ENCODE assay signal across 19 cellular contexts in genomic region chr14:57749267-57749666, GRCh38.
A peak's percentile ranks its signal among the peaks of the same experiment; 100 is the strongest.
DNase-seq lines count a peak whose midpoint lies in the region; ATAC-seq and TF ChIP-seq lines count a peak whose summit lies in the region.
"Had no signal": no experiment of that assay in that cellular context is flagged by ENCODE, and none has a peak within 500 bp of the region (broad histone marks: within the 10 kb centered on the region; RNA-seq: fewer than 3 reads in every experiment).

No MANE protein-coding gene starts in this region.

- TF ChIP-seq CTCF in mammary epithelial cell (conservative IDR thresholded peaks at IDR 0.05 in 1 of 2, IDR thresholded peaks at IDR 0.05 in 1 of 2; ENCODE audit: extremely low read depth in 1 of 2, insufficient read depth in 1 of 2, low read depth in 1 of 2, low read length in 2 of 2), result no peak

- no peak overlapping the region for H3K9ac ChIP-seq in mammary epithelial cell (ENCODE audit: insufficient read depth, low read length)

- peaks cover 18% of the 10 kb centered on the region for H3K4me1 ChIP-seq in mammary epithelial cell (ENCODE audit: insufficient read depth, low read length)
- H3K4me1 ChIP-seq: colonic mucosa, SJSA1, spleen, transverse colon had no signal

- no peak overlapping the region for H3K4me3 ChIP-seq in mammary epithelial cell (replicated peaks in 1 of 3; ENCODE audit: insufficient read depth in 1 of 3, low read depth in 2 of 3, low read length in 3 of 3)
- H3K4me3 ChIP-seq: colonic mucosa, SJSA1, spleen, transverse colon had no signal

- BruUV-seq in mammary epithelial cell (replicated peaks; lab: Mats Ljungman, UMichigan), result no TSS peak

- dilution Hi-C loops in mammary epithelial cell (cut with HindIII; ENCODE audit: low sequenced_read_pairs), result no loop called here

- H3K27ac ChIP-seq in mammary epithelial cell (ENCODE audit: insufficient read depth, low read depth, low read length), result no peak overlapping the region
- no peak overlapping the region for H3K27ac ChIP-seq in caudate nucleus (ENCODE audit: low read depth, low read length)
- H3K27ac ChIP-seq: colonic mucosa, SJSA1, spleen, transverse colon had no signal

- no peaks in the 10 kb centered on the region for H4K20me1 ChIP-seq in mammary epithelial cell (ENCODE audit: insufficient read depth, low read length)

- no peak for ATAC-seq in GM21529 (IDR thresholded peaks at IDR 0.05; ENCODE audit: unreplicated experiment)
- ATAC-seq: natural killer cell treated with Interleukin-12 subunit alpha and Interleukin-12 subunit beta and Interleukin-15 and Interleukin-18, amount 100 ng/mL, for 72 hours had no signal

- in situ Hi-C loops in ACHN (cut with HindIII; ENCODE audit: low pct_ligation_motif_present, low pct_unique_long_range_greater_than_20kb, low sequenced_read_pairs) (no loop called here), mammary epithelial cell (cut with MboI; ENCODE audit: low sequenced_read_pairs in 2 of 2) (loop anchor here in 1 of 2 donors (10.0 kb wide), 1 partner anchor 76 kb away; no protein-coding TSS in a partner anchor)

- no peaks in the 10 kb centered on the region for H3K79me2 ChIP-seq in mammary epithelial cell (ENCODE audit: insufficient read depth, low read length)

- no peaks in the 10 kb centered on the region for H3K9me3 ChIP-seq in mammary epithelial cell (replicated peaks; ENCODE audit: insufficient read depth, low read length)
- H3K9me3 ChIP-seq: colonic mucosa, SJSA1, spleen, transverse colon had no signal

- no peaks in the 10 kb centered on the region for H3K36me3 ChIP-seq in mammary epithelial cell (ENCODE audit: insufficient read depth, low read length)
- H3K36me3 ChIP-seq: colonic mucosa, SJSA1, spleen, transverse colon had no signal

- H3K27me3 ChIP-seq in mammary epithelial cell (ENCODE audit: insufficient read depth, low read length), result no peaks in the 10 kb centered on the region
- H3K27me3 ChIP-seq: colonic mucosa, SJSA1, spleen, transverse colon had no signal

- CTCF ChIA-PET in mammary epithelial cell (lab: Charles Lee; ENCODE audit: low non-redundant PET), result no interaction called here

- peak overlapping the region; percentile 15 for H3K4me2 ChIP-seq in mammary epithelial cell (ENCODE audit: insufficient read depth, low read depth, low read length)

- intact Hi-C loops in mammary epithelial cell (cut with micrococcal nuclease), result loop anchor here (5.0 kb wide), 1 partner anchor 83 kb away; no protein-coding TSS in a partner anchor

- DNase-seq in ACHN (peak; percentile 81), HT1080 (ENCODE audit: low read depth) (peak; percentile 70), mammary epithelial cell (peak; percentile 78), kidney tubule cell (ENCODE audit: low spot score) (peak; percentile 87), amniotic stem cell (lab: John Stamatoyannopoulos, UW) (no peak), caudate nucleus (lab: John Stamatoyannopoulos, UW) (no peak)
- no peak for DNase-seq in stimulated activated CD8-positive, alpha-beta memory T cell treated with anti-CD3 and anti-CD28 coated beads, Interleukin-4, amount 100 ng/mL, for 48 hours
- DNase-seq: activated CD8-positive, alpha-beta memory T cell treated with anti-CD3 and anti-CD28 coated beads, Interleukin-2, amount 50 U/mL, for 48 hours; activated naive CD4-positive, alpha-beta T cell; anterior cingulate cortex; colonic mucosa; head of caudate nucleus; NCI-H524 treated with DMSO at 0.1 percent for 48 hours; spleen; T1000; transverse colon had no signal

- no peak overlapping the region for H2AFZ ChIP-seq in mammary epithelial cell (ENCODE audit: low read depth, low read length)

- WGBS in mammary epithelial cell (ENCODE audit: low coverage, missing lambda C conversion rate), result 0% methylated on average over 3 of the region's 3 CpGs

Comparison
In these comparisons a context has a peak if more than half of its experiments do, and no peak if none do; other contexts are left out.
1. DNase-seq: peak in ACHN (single experiment), HT1080 (single experiment), mammary epithelial cell (single experiment) and kidney tubule cell (single experiment); none in amniotic stem cell (single experiment), stimulated activated CD8-positive, alpha-beta memory T cell treated with anti-CD3 and anti-CD28 coated beads, Interleukin-4, amount 100 ng/mL, for 48 hours (single experiment) and caudate nucleus (0 of 61).